8 cellular contexts compared by ENCODE assay signal in genomic region chr12:13000616-13000934, GRCh38. TPM values are rescaled to one million over a fixed set of nuclear protein-coding genes. Genes with fewer than 3 reads are reported as not detected.
A peak's percentile ranks its signal among the peaks of the same experiment; 100 is the strongest.
DNase-seq lines count a peak whose midpoint lies in the region; ATAC-seq and TF ChIP-seq lines count a peak whose summit lies in the region.

No MANE protein-coding gene starts in this region.

- TF ChIP-seq CTCF in GM13976 (IDR thresholded peaks at IDR 0.05; ENCODE audit: borderline replicate concordance, control extremely low read depth, extremely low read depth, insufficient read depth, missing control alignments): no peak
- no peak for TF ChIP-seq CTCF in OCI-LY7 (conservative IDR thresholded peaks at IDR 0.05; ENCODE audit: low read length)
- no peak for TF ChIP-seq CTCF in dorsolateral prefrontal cortex (IDR thresholded peaks at IDR 0.05 in 54 of 56, conservative IDR thresholded peaks at IDR 0.05 in 2 of 56; ENCODE audit: low read depth in 1 of 56, partially characterized antibody in 56 of 56)
- no peak for TF ChIP-seq CTCF in mesothelial cell of epicardium (IDR thresholded peaks at IDR 0.05; ENCODE audit: unreplicated experiment)

- peaks cover 51% of the 10 kb centered on the region for H3K4me1 Mint-ChIP-seq in mesothelial cell of epicardium

- intact Hi-C loops in OCI-LY7 (cut with micrococcal nuclease; ENCODE audit: unreplicated experiment) (loop anchor here (2.0 to 10.0 kb wide), 2 partner anchors 84 to 216 kb away; partner anchors contain the start of gene APOLD1), dorsolateral prefrontal cortex (cut with DNase I) (loop anchor here (5.0 kb wide), 4 partner anchors 42 to 188 kb away; partner anchors contain the start of genes DDX47 (in 1 of the 2), FAM234B (in 1 of the 2) and GSG1 (in 1 of the 2)), aorta (cut with DNase I) (loop anchor here (2.0 to 5.0 kb wide), 5 partner anchors 42 to 212 kb away; partner anchors contain the start of genes FAM234B (in 1 of the 2) and GSG1 (in 1 of the 2))

- peak overlapping the region; percentile 97 for H3K4me3 Mint-ChIP-seq in mesothelial cell of epicardium

- H3K27ac Mint-ChIP-seq in mesothelial cell of epicardium: peak overlapping the region; percentile 91

- peak overlapping the region; percentile 74 for H2AFZ ChIP-seq in OCI-LY7 (ENCODE audit: low read length)

- H3K27me3 Mint-ChIP-seq in mesothelial cell of epicardium (ENCODE audit: low read depth): no peaks in the 10 kb centered on the region

- POLR2A ChIA-PET in OCI-LY7 (lab: Charles Lee): no interaction called here

- no peak overlapping the region for H3K27ac ChIP-seq in OCI-LY7 (ENCODE audit: low read depth, low read length, poor library complexity, severe bottlenecking)
- peak overlapping the region; percentile 51 to 97 (median 92) for H3K27ac ChIP-seq in dorsolateral prefrontal cortex
- peak overlapping the region; percentile 83 to 95 for H3K27ac ChIP-seq in aorta (ENCODE audit: low read depth in 1 of 2, low read length in 2 of 2)

- H3K4me2 ChIP-seq in OCI-LY7 (ENCODE audit: low read length): peak overlapping the region; percentile 69

- in situ Hi-C loops in GM13976 (cut with MboI; ENCODE audit: low sequenced_read_pairs, unreplicated experiment): no loop called here

- no peaks in the 10 kb centered on the region for H3K9me3 ChIP-seq in OCI-LY7 (ENCODE audit: low read length)
- no peaks in the 10 kb centered on the region for H3K9me3 ChIP-seq in aorta (ENCODE audit: control insufficient read depth, low read length)

- no peaks in the 10 kb centered on the region for H4K20me1 ChIP-seq in OCI-LY7 (ENCODE audit: insufficient read depth, low read length)

- DNase-seq in A172 (ENCODE audit: low spot score) (peak; percentile 32), GM13976 (ENCODE audit: low spot score) (peak; percentile 55), OCI-LY7 (ENCODE audit: low spot score) (no peak), dorsolateral prefrontal cortex (peak in 1 of 10 donors; percentile 27), mesothelial cell of epicardium (ENCODE audit: low spot score in 2 of 2, unreplicated experiment in 2 of 2) (no peak), aorta (no peak), OCI-M2 (lab: John Stamatoyannopoulos, UW; ENCODE audit: unreplicated experiment) (no peak)

- no peaks in the 10 kb centered on the region for H3K36me3 Mint-ChIP-seq in mesothelial cell of epicardium

- H3K4me1 ChIP-seq in OCI-LY7 (ENCODE audit: insufficient read depth, low read length, poor library complexity, severe bottlenecking) (peaks cover 9% of the 10 kb centered on the region), aorta (ENCODE audit: control insufficient read depth in 1 of 2, insufficient read depth in 2 of 2, low read length in 2 of 2) (peaks cover 0 to 1% of the 10 kb centered on the region in 2 donors)

- H3K79me2 ChIP-seq in OCI-LY7 (ENCODE audit: insufficient read depth, low read depth, low read length): no peaks in the 10 kb centered on the region

- H3K36me3 ChIP-seq in OCI-LY7 (ENCODE audit: insufficient read depth, low read length) (no peaks in the 10 kb centered on the region), aorta (ENCODE audit: control insufficient read depth in 1 of 2, insufficient read depth in 2 of 2, low read length in 1 of 2) (no peaks in the 10 kb centered on the region)

- H3K4me3 ChIP-seq in OCI-LY7 (ENCODE audit: low read depth, low read length, poor library complexity, severe bottlenecking): peak overlapping the region; percentile 62
- peak overlapping the region; percentile 55 to 91 (median 82) for H3K4me3 ChIP-seq in dorsolateral prefrontal cortex
- peak overlapping the region; percentile 84 to 89 for H3K4me3 ChIP-seq in aorta (ENCODE audit: low read length in 2 of 2)

- ATAC-seq in HG03045 (IDR thresholded peaks at IDR 0.05; ENCODE audit: unreplicated experiment) (peak; percentile 31), aorta (ENCODE audit: low FRiP score) (peak; percentile 63)

- H3K27me3 ChIP-seq in dorsolateral prefrontal cortex (no peaks in the 10 kb centered on the region), aorta (ENCODE audit: control insufficient read depth in 1 of 2, insufficient read depth in 2 of 2, low read length in 1 of 2) (no peaks in the 10 kb centered on the region)

- no peaks in the 10 kb centered on the region for H3K9me3 Mint-ChIP-seq in mesothelial cell of epicardium

- BruUV-seq in OCI-LY7 (replicated peaks; lab: Mats Ljungman, UMichigan): no TSS peak

- 0% methylated on average over 16 of the region's 16 CpGs for WGBS in aorta, 2 donors

- CTCF ChIA-PET in OCI-LY7 (lab: Charles Lee; ENCODE audit: unreplicated experiment): no interaction called here

- H3K9me2 ChIP-seq in OCI-LY7 (ENCODE audit: insufficient read depth, low read length): no peaks in the 10 kb centered on the region

RNA-seq across cellular contexts. Expression of gene HEBP1, which starts 0.5 kb away (rescaled TPM):
- total RNA-seq in A172 (2014; rRNA removed; shearing (Covaris generic)): 4.3 and 7.1 TPM in 2 replicates
- total RNA-seq in OCI-LY7 (2014; rRNA removed; shearing (Covaris generic)): 0.16 and 0.26 TPM in 2 replicates
- total RNA-seq in OCI-LY7 (2022) (1.2 and 1.3 TPM in 2 replicates), dorsolateral prefrontal cortex (10 to 100 TPM; 24.8 to 61.5 (median 37.8) TPM), mesothelial cell of epicardium (55.0 to 63.5 TPM (median 58.6 TPM) in 3 replicates), aorta (10 to 100 TPM; 55.8 to 73.6 TPM)
- polyA plus RNA-seq in aorta: 100 to 1,000 TPM in 1 of 2 donors, 10 to 100 TPM in 1; 77.7 to 181 TPM

RNA-seq across cellular contexts. Expression of gene FAM234B, which starts 43.6 kb away (rescaled TPM):
- total RNA-seq in A172 (2014; rRNA removed; shearing (Covaris generic)): 2.3 and 4.3 TPM in 2 replicates
- 7.0 and 7.5 TPM in 2 replicates for total RNA-seq in OCI-LY7 (2014; rRNA removed; shearing (Covaris generic))
- 4.7 and 5.6 TPM in 2 replicates for total RNA-seq in OCI-LY7 (2022)
- 100 to 1,000 TPM in 11 of 120 experiments, 10 to 100 TPM in 109; 32.8 to 110 (median 78.5) TPM for total RNA-seq in dorsolateral prefrontal cortex
- 8.6 to 9.5 TPM (median 9.1 TPM) in 3 replicates for total RNA-seq in mesothelial cell of epicardium
- total RNA-seq in aorta: 1 to 10 TPM; 5.2 to 6.8 TPM
- under 1 TPM in 1 of 2 donors, not detected in 1; 0.95 TPM for polyA plus RNA-seq in aorta

RNA-seq across cellular contexts. Expression of gene GPRC5D, which starts 48.6 kb away (rescaled TPM):
- not detected in 2 replicates for total RNA-seq in A172 (2014; rRNA removed; shearing (Covaris generic))
- not detected in 2 replicates for total RNA-seq in OCI-LY7 (2014; rRNA removed; shearing (Covaris generic))
- total RNA-seq in OCI-LY7 (2022): not detected in 2 replicates
- total RNA-seq in dorsolateral prefrontal cortex: under 1 TPM in 2 of 120 experiments, not detected in 118; 0.45 to 0.73 TPM
- not detected in 3 replicates for total RNA-seq in mesothelial cell of epicardium
- total RNA-seq in aorta: under 1 TPM in 1 of 2 donors, not detected in 1; 0.39 TPM
- not detected for polyA plus RNA-seq in aorta

Comparison
In these comparisons a context has a peak if more than half of its experiments do, and no peak if none do; other contexts are left out.
1. DNase-seq: peak in A172 (single experiment) and GM13976 (single experiment); none in OCI-LY7 (single experiment), mesothelial cell of epicardium (0 of 2), aorta (0 of 2) and OCI-M2 (single experiment).
2. Peak in every context shown above with its lines, with median percentiles within 50 percentile points of each other: H3K4me3 ChIP-seq.